Comparison of ENCODE assay signal across 17 cellular contexts in the genomic region with DNA sequence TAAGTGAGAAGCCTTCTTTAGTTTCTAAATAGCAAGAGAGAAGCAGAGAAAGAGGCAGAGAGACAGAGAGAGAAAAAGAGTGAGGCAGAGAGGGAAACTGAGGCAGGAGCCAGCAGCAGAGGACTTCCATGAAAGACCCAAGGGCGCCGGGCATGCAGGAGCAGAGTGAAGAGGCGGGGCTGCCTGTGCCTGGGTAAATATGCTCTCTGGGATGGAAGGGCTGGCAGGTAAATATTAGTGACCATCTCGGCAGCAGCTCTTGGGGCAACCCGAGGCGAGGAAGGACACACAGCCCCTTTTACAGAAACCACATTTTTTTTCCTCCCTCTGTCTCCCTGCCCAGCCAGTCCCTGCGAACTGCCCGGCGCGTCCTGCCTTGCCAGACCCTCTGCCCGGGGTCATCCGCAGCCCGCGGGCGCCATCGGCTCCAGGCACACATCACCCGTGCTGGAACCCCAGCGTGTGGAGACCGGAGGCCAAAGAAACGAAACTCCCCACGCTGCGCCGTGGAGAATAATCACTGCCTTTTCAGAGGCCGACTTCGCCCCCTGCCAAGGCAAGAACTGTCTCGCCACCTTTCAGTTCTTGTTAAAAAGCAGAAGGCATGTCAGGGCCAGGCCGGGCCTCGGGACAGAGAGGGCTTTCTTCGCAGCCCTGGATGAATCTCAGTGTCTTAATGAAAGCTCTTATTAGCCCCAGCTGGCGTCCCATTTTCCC.
DNase-seq lines count a peak whose midpoint lies in the region; ATAC-seq and TF ChIP-seq lines count a peak whose summit lies in the region.
"Had no signal": no experiment of that assay in that cellular context is flagged by ENCODE, and none has a peak within 500 bp of the region (broad histone marks: within the 10 kb centered on the region; RNA-seq: fewer than 3 reads in every experiment).

No MANE protein-coding gene starts in this region.

- H3K27ac Mint-ChIP-seq in activated CD4-positive, alpha-beta T cell treated with anti-CD3 and anti-CD28 coated beads, Interleukin-2, amount 10 ng/mL, durations not matched to agents 7 days and 5 days = no peak overlapping the region
- H3K27ac Mint-ChIP-seq: activated naive CD8-positive, alpha-beta T cell; dendritic cell treated with granulocyte-macrophage colony-stimulating factor and Interleukin-4, amounts not matched to agents 40 ng/mL and 50 ng/mL, for 4 days had no signal

- H2BK120ac ChIP-seq in trophoblast cell (ENCODE audit: insufficient read depth, low read length, poor library complexity) = no peak overlapping the region

- H3K27me3 Mint-ChIP-seq in activated CD4-positive, alpha-beta T cell treated with anti-CD3 and anti-CD28 coated beads, Interleukin-2, amount 10 ng/mL, durations not matched to agents 7 days and 5 days = no peaks in the 10 kb centered on the region

- H2AFZ ChIP-seq in trophoblast cell (ENCODE audit: insufficient read depth, low read length, poor library complexity) = no peak overlapping the region

- no peak overlapping the region for H2BK12ac ChIP-seq in trophoblast cell (ENCODE audit: low read length)

- H3K18ac ChIP-seq in trophoblast cell (ENCODE audit: low read length) = no peak overlapping the region

- H2AK5ac ChIP-seq in trophoblast cell (ENCODE audit: low read length) = no peak overlapping the region

- no peak for TF ChIP-seq POLR2A in esophagus squamous epithelium (IDR thresholded peaks at IDR 0.05)

- CTCF ChIA-PET in activated CD4-positive, alpha-beta T cell treated with anti-CD3 and anti-CD28 coated beads, Interleukin-2, amount 10 ng/mL, durations not matched to agents 7 days and 5 days (lab: Charles Lee) = no interaction called here

- no peaks in the 10 kb centered on the region for H3K9me3 ChIP-seq in RWPE2 (ENCODE audit: severe bottlenecking)
- no peaks in the 10 kb centered on the region for H3K9me3 ChIP-seq in esophagus squamous epithelium
- H3K9me3 ChIP-seq in trophoblast cell (ENCODE audit: insufficient read depth, low read depth, low read length) = no peaks in the 10 kb centered on the region

- no peak overlapping the region for H4K8ac ChIP-seq in trophoblast cell (ENCODE audit: low read depth, low read length)

- 40 to 55% methylated on average over 12 to 24 of the region's 30 CpGs for WGBS in esophagus squamous epithelium, 2 donors
- WGBS in trophoblast cell (ENCODE audit: extremely low coverage, insufficient coverage, insufficient read length) = no CpG with 5 or more reads among the region's 30 CpGs

- H3K9ac ChIP-seq in trophoblast cell (ENCODE audit: low read length) = no peak overlapping the region
- H3K9ac ChIP-seq: BLaER1 had no signal

- no peaks in the 10 kb centered on the region for H3K36me3 Mint-ChIP-seq in activated CD4-positive, alpha-beta T cell treated with anti-CD3 and anti-CD28 coated beads, Interleukin-2, amount 10 ng/mL, durations not matched to agents 7 days and 5 days (ENCODE audit: low read depth)
- H3K36me3 Mint-ChIP-seq: activated naive CD8-positive, alpha-beta T cell had no signal

- no peak overlapping the region for H3K14ac ChIP-seq in trophoblast cell (ENCODE audit: low read length)

- DNase-seq in G401 (ENCODE audit: low spot score) = peak; percentile 21
- peak; percentile 55 for DNase-seq in RWPE2 (ENCODE audit: low spot score)
- no peak for DNase-seq in esophagus squamous epithelium (lab: John Stamatoyannopoulos, UW)
- DNase-seq in trophoblast cell = no peak
- no peak for DNase-seq in CD1c-positive myeloid dendritic cell (ENCODE audit: extremely low spot score)
- no peak for DNase-seq in activated CD4-positive, alpha-beta T cell treated with anti-CD3 and anti-CD28 coated beads, Interleukin-2, amount 50 U/mL, for 4 hours
- no peak for DNase-seq in activated CD4-positive, alpha-beta T cell treated with anti-CD3 and anti-CD28 coated beads, Interleukin-2, amount 10 ng/mL, durations not matched to agents 7 days and 5 days
- DNase-seq: activated CD4-positive, alpha-beta T cell treated with anti-CD3 and anti-CD28 coated beads, Interleukin-2, amount 50 U/mL, for 1 hour; activated T-cell treated with anti-CD3 and anti-CD28 coated beads, Interleukin-2, amount 50 U/mL, for 4 hours; DMS79 treated with DMSO at 0.1 percent for 48 hours; KBM-7; psoas muscle had no signal

- H4K91ac ChIP-seq in trophoblast cell (ENCODE audit: low read depth, low read length) = no peak overlapping the region

- H3K4me2 ChIP-seq in trophoblast cell (ENCODE audit: low read length) = no peak overlapping the region
- H3K4me2 ChIP-seq: BLaER1 had no signal

- no peak overlapping the region for H2BK5ac ChIP-seq in trophoblast cell (ENCODE audit: low read depth, low read length, poor library complexity)

- H3K27ac ChIP-seq in RWPE2 (ENCODE audit: poor library complexity, severe bottlenecking) (no peak overlapping the region), esophagus squamous epithelium (no peak overlapping the region), trophoblast cell (ENCODE audit: low read depth, low read length) (no peak overlapping the region)
- H3K27ac ChIP-seq: BLaER1, psoas muscle had no signal

- POLR2A ChIA-PET in activated CD4-positive, alpha-beta T cell treated with anti-CD3 and anti-CD28 coated beads, Interleukin-2, amount 10 ng/mL, durations not matched to agents 7 days and 5 days (lab: Charles Lee) = no interaction called here

- no peaks in the 10 kb centered on the region for H3K4me1 Mint-ChIP-seq in activated CD4-positive, alpha-beta T cell treated with anti-CD3 and anti-CD28 coated beads, Interleukin-2, amount 10 ng/mL, durations not matched to agents 7 days and 5 days

- no peaks in the 10 kb centered on the region for H3K36me3 ChIP-seq in RWPE2 (ENCODE audit: low read depth)
- no peaks in the 10 kb centered on the region for H3K36me3 ChIP-seq in esophagus squamous epithelium
- no peaks in the 10 kb centered on the region for H3K36me3 ChIP-seq in trophoblast cell (ENCODE audit: control insufficient read depth in 1 of 2, insufficient read depth in 2 of 2, low read length in 2 of 2)
- H3K36me3 ChIP-seq: BLaER1, esophagus muscularis mucosa had no signal

- H3K27me3 ChIP-seq in RWPE2 (ENCODE audit: insufficient read depth, poor library complexity, severe bottlenecking) = no peaks in the 10 kb centered on the region
- H3K27me3 ChIP-seq in esophagus squamous epithelium = peaks cover 0 to 22% (median 0%) of the 10 kb centered on the region in 4 donors
- H3K27me3 ChIP-seq in trophoblast cell (ENCODE audit: insufficient read depth, low read length) = no peaks in the 10 kb centered on the region
- H3K27me3 ChIP-seq: BLaER1, esophagus muscularis mucosa had no signal

- no peaks in the 10 kb centered on the region for H3K9me3 Mint-ChIP-seq in activated CD4-positive, alpha-beta T cell treated with anti-CD3 and anti-CD28 coated beads, Interleukin-2, amount 10 ng/mL, durations not matched to agents 7 days and 5 days
- H3K9me3 Mint-ChIP-seq: dendritic cell treated with granulocyte-macrophage colony-stimulating factor and Interleukin-4, amounts not matched to agents 40 ng/mL and 50 ng/mL, for 4 days had no signal

- no peak for TF ChIP-seq CTCF in RWPE2 (IDR thresholded peaks at IDR 0.05; ENCODE audit: poor library complexity, severe bottlenecking)
- TF ChIP-seq CTCF in esophagus squamous epithelium (IDR thresholded peaks at IDR 0.05) = no peak

- H3K4me3 Mint-ChIP-seq in activated CD4-positive, alpha-beta T cell treated with anti-CD3 and anti-CD28 coated beads, Interleukin-2, amount 10 ng/mL, durations not matched to agents 7 days and 5 days = no peak overlapping the region
- H3K4me3 Mint-ChIP-seq: activated naive CD8-positive, alpha-beta T cell; activated T-cell treated with anti-CD3 and anti-CD28 coated beads, Interleukin-2, amount 50 U/mL, for 4 hours; dendritic cell treated with granulocyte-macrophage colony-stimulating factor and Interleukin-4, amounts not matched to agents 40 ng/mL and 50 ng/mL, for 4 days had no signal

- H3K4me3 ChIP-seq in RWPE2 (ENCODE audit: severe bottlenecking) (no peak overlapping the region), esophagus squamous epithelium (peak overlapping the region in 3 of 4 donors; percentile 8 to 48 (median 23)), trophoblast cell (ENCODE audit: low read depth, low read length) (no peak overlapping the region)
- H3K4me3 ChIP-seq: BLaER1, psoas muscle had no signal

- in situ Hi-C loops in G401 (cut with HindIII; ENCODE audit: low sequenced_read_pairs) = no loop called here

- H4K12ac ChIP-seq in trophoblast cell (ENCODE audit: low read depth, low read length) = peak overlapping the region; percentile 61

- intact Hi-C loops in esophagus squamous epithelium (cut with DNase I) = no loop called here

- no peak overlapping the region for H3K23ac ChIP-seq in trophoblast cell (ENCODE audit: low read length)

- peak; percentile 38; the same call in 1 of the 3 replicates for ATAC-seq in RWPE2 (ENCODE audit: low read depth)
- ATAC-seq: activated T-cell treated with anti-CD3 and anti-CD28 coated beads, Interleukin-2, amount 50 U/mL, for 4 hours; left lobe of liver had no signal

- no peaks in the 10 kb centered on the region for H3K79me2 ChIP-seq in trophoblast cell (ENCODE audit: control insufficient read depth, insufficient read depth, low read length, poor library complexity)

- H3K4ac ChIP-seq in trophoblast cell (ENCODE audit: low read depth, low read length) = no peak overlapping the region

- no peaks in the 10 kb centered on the region for H3K79me1 ChIP-seq in trophoblast cell (ENCODE audit: low read length)

- H3K4me1 ChIP-seq in RWPE2 (ENCODE audit: insufficient read depth, poor library complexity, severe bottlenecking) (no peaks in the 10 kb centered on the region), esophagus squamous epithelium (peaks cover 0 to 31% (median 0%) of the 10 kb centered on the region in 3 donors), trophoblast cell (ENCODE audit: control insufficient read depth in 1 of 2, insufficient read depth in 2 of 2, low read length in 2 of 2) (no peaks in the 10 kb centered on the region)
- H3K4me1 ChIP-seq: psoas muscle had no signal

Comparison
In these comparisons a context has a peak if more than half of its experiments do, and no peak if none do; other contexts are left out.
1. DNase-seq: peak in G401 (single experiment) and RWPE2 (single experiment); none in esophagus squamous epithelium (single experiment), trophoblast cell (0 of 2), CD1c-positive myeloid dendritic cell (single experiment), activated CD4-positive, alpha-beta T cell treated with anti-CD3 and anti-CD28 coated beads, Interleukin-2, amount 50 U/mL, for 4 hours (0 of 2) and activated CD4-positive, alpha-beta T cell treated with anti-CD3 and anti-CD28 coated beads, Interleukin-2, amount 10 ng/mL, durations not matched to agents 7 days and 5 days (single experiment).
2. H3K4me3 ChIP-seq: peak in esophagus squamous epithelium (3 of 4); none in RWPE2 (single experiment) and trophoblast cell (single experiment).